Comparison of ENCODE assay signal across 9 cellular contexts in genomic region chr7:14902589-14902963, GRCh38. TPM values are rescaled to one million over a fixed set of nuclear protein-coding genes. Genes with fewer than 3 reads are reported as not detected.
A peak's percentile ranks its signal among the peaks of the same experiment; 100 is the strongest.
DNase-seq lines count a peak whose midpoint lies in the region; ATAC-seq and TF ChIP-seq lines count a peak whose summit lies in the region.
"Had no signal": no experiment of that assay in that cellular context is flagged by ENCODE, and none has a peak within 500 bp of the region (broad histone marks: within the 10 kb centered on the region; RNA-seq: fewer than 3 reads in every experiment).

DGKB (minus strand) TSS chr7:14902751.

- DNase-seq in NCI-H2107 treated with DMSO at 0.1 percent for 48 hours (lab: John Stamatoyannopoulos, UW; ENCODE audit: unreplicated experiment): peak; percentile 80
- DNase-seq in NCI-H2107 (lab: John Stamatoyannopoulos, UW): no peak
- DNase-seq in caudate nucleus (lab: John Stamatoyannopoulos, UW): peak in 55 of 61 donors; percentile 5 to 93 (median 58)
- DNase-seq in kidney epithelial cell (ENCODE audit: low read depth): no peak
- DNase-seq in ureter (ENCODE audit: low spot score): peak; percentile 42
- no peak for DNase-seq in Kasumi-1 (lab: John Stamatoyannopoulos, UW)
- no peak for DNase-seq in activated T-cell treated with anti-CD3 and anti-CD28 coated beads, Interleukin-2, amount 50 U/mL, for 72 hours
- no peak for DNase-seq in activated T-helper 1 cell treated with anti-CD3 and anti-CD28 coated beads, Interleukin-12 subunit alpha, Interleukin-12 subunit beta, Interleukin-2, Interleukin-4 antibody, amounts not matched to agents 30 ng/mL and 10 ng/mL and 1 ng/mL, durations not matched to agents 14 hours and 24 hours and 36 hours (ENCODE audit: low spot score)

- H3K4me1 Mint-ChIP-seq in activated T-cell treated with anti-CD3 and anti-CD28 coated beads, Interleukin-2, amount 50 U/mL, for 72 hours (ENCODE audit: low read depth): no peaks in the 10 kb centered on the region
- H3K4me1 Mint-ChIP-seq in activated T-helper 1 cell treated with anti-CD3 and anti-CD28 coated beads, Interleukin-12 subunit alpha, Interleukin-12 subunit beta, Interleukin-2, Interleukin-4 antibody, amounts not matched to agents 30 ng/mL and 10 ng/mL and 1 ng/mL, durations not matched to agents 14 hours and 24 hours and 36 hours (ENCODE audit: low read depth): no peaks in the 10 kb centered on the region

- H3K36me3 ChIP-seq in kidney epithelial cell (ENCODE audit: control insufficient read depth, insufficient read depth, low read length): no peaks in the 10 kb centered on the region

- peak within 1 kb of the TSS; percentile 36 for H3K4me3 ChIP-seq in kidney epithelial cell (ENCODE audit: low read depth, low read length)
- H3K4me3 ChIP-seq: A549 had no signal

- peak within 1 kb of the TSS; percentile 65 for H3K27ac ChIP-seq in caudate nucleus (ENCODE audit: low read depth, low read length)
- H3K27ac ChIP-seq: A549 had no signal

- intact Hi-C loops in activated T-helper 1 cell treated with anti-CD3 and anti-CD28 coated beads, Interleukin-12 subunit alpha, Interleukin-12 subunit beta, Interleukin-2, Interleukin-4 antibody, amounts not matched to agents 30 ng/mL and 10 ng/mL and 1 ng/mL, durations not matched to agents 14 hours and 24 hours and 36 hours (cut with micrococcal nuclease): no loop called here

- TF ChIP-seq CTCF in kidney epithelial cell (IDR thresholded peaks at IDR 0.05; ENCODE audit: insufficient read depth, low read length, poor library complexity, severe bottlenecking): no peak

- H3K9me3 Mint-ChIP-seq in activated T-cell treated with anti-CD3 and anti-CD28 coated beads, Interleukin-2, amount 50 U/mL, for 72 hours: peaks cover 0 to 2% of the 10 kb centered on the region in 2 donors
- H3K9me3 Mint-ChIP-seq in activated T-helper 1 cell treated with anti-CD3 and anti-CD28 coated beads, Interleukin-12 subunit alpha, Interleukin-12 subunit beta, Interleukin-2, Interleukin-4 antibody, amounts not matched to agents 30 ng/mL and 10 ng/mL and 1 ng/mL, durations not matched to agents 14 hours and 24 hours and 36 hours: peaks cover 4% of the 10 kb centered on the region

- ATAC-seq in activated T-cell treated with anti-CD3 and anti-CD28 coated beads, Interleukin-2, amount 50 U/mL, for 72 hours (replicated peaks in 1 of 2): no peak

- H3K27me3 ChIP-seq in kidney epithelial cell (ENCODE audit: control insufficient read depth, insufficient read depth, low read length): no peaks in the 10 kb centered on the region

- no peak within 1 kb of the TSS for H3K4me3 Mint-ChIP-seq in activated T-cell treated with anti-CD3 and anti-CD28 coated beads, Interleukin-2, amount 50 U/mL, for 72 hours
- H3K4me3 Mint-ChIP-seq in activated T-helper 1 cell treated with anti-CD3 and anti-CD28 coated beads, Interleukin-12 subunit alpha, Interleukin-12 subunit beta, Interleukin-2, Interleukin-4 antibody, amounts not matched to agents 30 ng/mL and 10 ng/mL and 1 ng/mL, durations not matched to agents 14 hours and 24 hours and 36 hours: no peak within 1 kb of the TSS

- no peak within 1 kb of the TSS for H3K27ac Mint-ChIP-seq in activated T-cell treated with anti-CD3 and anti-CD28 coated beads, Interleukin-2, amount 50 U/mL, for 72 hours
- no peak within 1 kb of the TSS for H3K27ac Mint-ChIP-seq in activated T-helper 1 cell treated with anti-CD3 and anti-CD28 coated beads, Interleukin-12 subunit alpha, Interleukin-12 subunit beta, Interleukin-2, Interleukin-4 antibody, amounts not matched to agents 30 ng/mL and 10 ng/mL and 1 ng/mL, durations not matched to agents 14 hours and 24 hours and 36 hours

- no peaks in the 10 kb centered on the region for H3K27me3 Mint-ChIP-seq in activated T-cell treated with anti-CD3 and anti-CD28 coated beads, Interleukin-2, amount 50 U/mL, for 72 hours (ENCODE audit: low read depth)
- no peaks in the 10 kb centered on the region for H3K27me3 Mint-ChIP-seq in activated T-helper 1 cell treated with anti-CD3 and anti-CD28 coated beads, Interleukin-12 subunit alpha, Interleukin-12 subunit beta, Interleukin-2, Interleukin-4 antibody, amounts not matched to agents 30 ng/mL and 10 ng/mL and 1 ng/mL, durations not matched to agents 14 hours and 24 hours and 36 hours (ENCODE audit: insufficient read depth)

- H3K36me3 Mint-ChIP-seq in activated T-cell treated with anti-CD3 and anti-CD28 coated beads, Interleukin-2, amount 50 U/mL, for 72 hours (ENCODE audit: insufficient read depth in 2 of 2): no peaks in the 10 kb centered on the region
- H3K36me3 Mint-ChIP-seq in activated T-helper 1 cell treated with anti-CD3 and anti-CD28 coated beads, Interleukin-12 subunit alpha, Interleukin-12 subunit beta, Interleukin-2, Interleukin-4 antibody, amounts not matched to agents 30 ng/mL and 10 ng/mL and 1 ng/mL, durations not matched to agents 14 hours and 24 hours and 36 hours (ENCODE audit: low read depth): no peaks in the 10 kb centered on the region

RNA-seq across cellular contexts. Expression of gene DGKB, which starts in this region (rescaled TPM):
- total RNA-seq in kidney epithelial cell: 0.41 TPM in 1 of 2 replicates, not detected in the other
- 0.99 TPM for total RNA-seq in ureter
- total RNA-seq in activated T-cell treated with anti-CD3 and anti-CD28 coated beads, Interleukin-2, amount 50 U/mL, for 72 hours: not detected
- total RNA-seq in activated T-helper 1 cell treated with anti-CD3 and anti-CD28 coated beads, Interleukin-12 subunit alpha, Interleukin-12 subunit beta, Interleukin-2, Interleukin-4 antibody, amounts not matched to agents 30 ng/mL and 10 ng/mL and 1 ng/mL, durations not matched to agents 14 hours and 24 hours and 36 hours: not detected in 2 replicates

Comparison
In these comparisons a context has a peak if more than half of its experiments do, and no peak if none do; other contexts are left out.
1. DNase-seq: peak in NCI-H2107 treated with DMSO at 0.1 percent for 48 hours (single experiment) and caudate nucleus (55 of 61); none in NCI-H2107 (single experiment), kidney epithelial cell (single experiment), Kasumi-1 (0 of 2), activated T-cell treated with anti-CD3 and anti-CD28 coated beads, Interleukin-2, amount 50 U/mL, for 72 hours (0 of 2) and activated T-helper 1 cell treated with anti-CD3 and anti-CD28 coated beads, Interleukin-12 subunit alpha, Interleukin-12 subunit beta, Interleukin-2, Interleukin-4 antibody, amounts not matched to agents 30 ng/mL and 10 ng/mL and 1 ng/mL, durations not matched to agents 14 hours and 24 hours and 36 hours (single experiment).
2. Peak in DNase-seq in ureter; RNA of the gene not detected or under 1 TPM.